1 cellular context compared by ENCODE assay signal in the genomic region with DNA sequence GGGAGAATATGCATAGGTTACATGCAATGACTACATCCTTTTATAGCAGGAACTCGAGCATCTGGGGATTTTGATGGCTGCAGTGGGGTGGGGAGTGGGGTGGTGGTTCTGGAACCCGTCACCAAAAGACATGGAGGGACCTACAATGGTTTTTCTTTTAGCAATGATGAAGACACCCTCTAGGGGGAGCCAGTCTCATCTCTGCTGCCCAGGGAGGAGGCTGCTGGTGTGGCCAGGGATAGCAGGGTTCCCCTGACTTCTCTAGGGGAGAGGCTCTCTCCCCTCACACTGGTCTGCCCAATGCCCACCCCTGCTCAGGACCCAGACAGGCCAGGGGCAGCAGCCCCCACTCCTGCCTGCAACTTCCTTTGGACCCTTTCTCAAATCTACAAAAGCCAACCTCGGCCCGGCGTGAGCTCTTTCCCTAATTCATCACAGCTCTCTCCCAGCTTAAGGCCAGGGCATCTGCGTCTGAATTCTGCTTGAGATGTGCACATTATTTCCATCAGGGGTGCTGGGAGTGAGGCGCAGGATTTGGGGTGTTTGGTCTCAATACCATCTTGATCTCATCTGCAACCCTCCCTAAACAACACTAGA.
TF ChIP-seq lines count a peak whose summit lies in the region.

No MANE protein-coding gene starts in this region.

TF ChIP-seq in GM23338, 12 proteins besides CTCF, POLR2A, EP300 and RAD21 (continued from another document):
- TF ChIP-seq, protein P1, sequence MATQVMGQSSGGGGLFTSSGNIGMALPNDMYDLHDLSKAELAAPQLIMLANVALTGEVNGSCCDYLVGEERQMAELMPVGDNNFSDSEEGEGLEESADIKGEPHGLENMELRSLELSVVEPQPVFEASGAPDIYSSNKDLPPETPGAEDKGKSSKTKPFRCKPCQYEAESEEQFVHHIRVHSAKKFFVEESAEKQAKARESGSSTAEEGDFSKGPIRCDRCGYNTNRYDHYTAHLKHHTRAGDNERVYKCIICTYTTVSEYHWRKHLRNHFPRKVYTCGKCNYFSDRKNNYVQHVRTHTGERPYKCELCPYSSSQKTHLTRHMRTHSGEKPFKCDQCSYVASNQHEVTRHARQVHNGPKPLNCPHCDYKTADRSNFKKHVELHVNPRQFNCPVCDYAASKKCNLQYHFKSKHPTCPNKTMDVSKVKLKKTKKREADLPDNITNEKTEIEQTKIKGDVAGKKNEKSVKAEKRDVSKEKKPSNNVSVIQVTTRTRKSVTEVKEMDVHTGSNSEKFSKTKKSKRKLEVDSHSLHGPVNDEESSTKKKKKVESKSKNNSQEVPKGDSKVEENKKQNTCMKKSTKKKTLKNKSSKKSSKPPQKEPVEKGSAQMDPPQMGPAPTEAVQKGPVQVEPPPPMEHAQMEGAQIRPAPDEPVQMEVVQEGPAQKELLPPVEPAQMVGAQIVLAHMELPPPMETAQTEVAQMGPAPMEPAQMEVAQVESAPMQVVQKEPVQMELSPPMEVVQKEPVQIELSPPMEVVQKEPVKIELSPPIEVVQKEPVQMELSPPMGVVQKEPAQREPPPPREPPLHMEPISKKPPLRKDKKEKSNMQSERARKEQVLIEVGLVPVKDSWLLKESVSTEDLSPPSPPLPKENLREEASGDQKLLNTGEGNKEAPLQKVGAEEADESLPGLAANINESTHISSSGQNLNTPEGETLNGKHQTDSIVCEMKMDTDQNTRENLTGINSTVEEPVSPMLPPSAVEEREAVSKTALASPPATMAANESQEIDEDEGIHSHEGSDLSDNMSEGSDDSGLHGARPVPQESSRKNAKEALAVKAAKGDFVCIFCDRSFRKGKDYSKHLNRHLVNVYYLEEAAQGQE (IDR thresholded peaks at IDR 0.05; ENCODE audit: unreplicated experiment) = no peak
- TF ChIP-seq JUNB (IDR thresholded peaks at IDR 0.05; ENCODE audit: unreplicated experiment) (no peak), CREB1 (CRISPR knock-in tag; IDR thresholded peaks at IDR 0.05; ENCODE audit: low read depth) (no peak), EZH2 (IDR thresholded peaks at IDR 0.05; ENCODE audit: low read depth, unreplicated experiment) (no peak), POLR2AphosphoS5 (IDR thresholded peaks at IDR 0.05; ENCODE audit: low read depth) (no peak), ETS1 (IDR thresholded peaks at IDR 0.05) (no peak), STAT1 (IDR thresholded peaks at IDR 0.05; ENCODE audit: unreplicated experiment) (no peak), ZNF331 (CRISPR knock-in tag; IDR thresholded peaks at IDR 0.05; ENCODE audit: low read depth) (no peak)
